9 cellular contexts compared by ENCODE assay signal in the genomic region with DNA sequence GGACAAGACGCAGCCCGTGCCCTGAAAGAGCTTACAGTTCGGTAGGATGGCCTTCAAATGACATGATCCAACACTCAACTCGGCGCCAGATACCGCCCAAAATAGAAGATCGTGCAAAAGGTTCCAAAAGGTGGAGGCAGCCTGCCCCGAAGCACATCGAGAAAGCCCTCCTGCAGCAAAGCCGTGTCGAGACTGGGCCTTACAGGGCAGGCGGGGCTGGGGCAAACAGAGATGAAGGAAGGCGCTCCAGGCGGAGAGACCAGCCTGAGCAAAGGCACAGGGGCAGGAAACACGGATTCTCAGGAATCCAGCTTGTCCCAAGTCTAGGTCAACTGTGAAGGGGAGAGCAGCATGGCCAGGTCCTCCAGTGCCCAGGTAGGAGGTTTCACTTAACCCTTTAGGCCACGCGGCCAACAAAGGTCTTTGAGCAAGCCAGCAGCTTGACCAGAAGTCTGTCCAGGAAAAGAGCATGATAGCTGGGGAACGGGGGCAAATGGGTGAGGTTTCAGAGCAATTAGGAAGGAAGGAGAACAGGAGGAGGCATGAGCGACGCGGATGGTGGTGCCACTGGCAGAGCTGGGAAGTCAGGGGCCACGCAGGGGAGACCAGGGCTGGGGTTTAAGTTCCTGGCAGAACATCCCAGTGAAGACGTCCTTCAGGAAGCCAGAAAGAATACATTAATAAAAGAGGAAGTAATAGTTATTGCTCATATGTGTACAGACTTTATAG. TPM values are rescaled to one million over a fixed set of nuclear protein-coding genes. Genes with fewer than 3 reads are reported as not detected.
DNase-seq lines count a peak whose midpoint lies in the region; ATAC-seq and TF ChIP-seq lines count a peak whose summit lies in the region.
"Had no signal": no experiment of that assay in that cellular context is flagged by ENCODE, and none has a peak within 500 bp of the region (broad histone marks: within the 10 kb centered on the region; RNA-seq: fewer than 3 reads in every experiment).

No MANE protein-coding gene starts in this region.

- TF ChIP-seq POLR2A in heart left ventricle (IDR thresholded peaks at IDR 0.05) = no peak

- WGBS in heart left ventricle, 4 donors = 48 to 51% (median 50%) methylated on average over 22 to 23 of the region's 23 CpGs

- H3K4me3 ChIP-seq in heart left ventricle = peak overlapping the region in 6 of 12 donors; percentile 49 to 60 (median 51)
- H3K4me3 ChIP-seq in upper lobe of right lung = peak overlapping the region; percentile 56

- intact Hi-C loops in heart left ventricle (cut with DNase I) = loop anchor here in 7 of 10 donors (2.0 to 10.0 kb wide), 10 partner anchors 263 to 1063 kb away; no protein-coding TSS in a partner anchor
- intact Hi-C loops in cardiac septum (cut with DNase I) = no loop called here
- intact Hi-C loops in upper lobe of right lung (cut with DNase I) = no loop called here

- H3K27ac ChIP-seq in heart left ventricle (peak overlapping the region in 11 of 12 donors; percentile 30 to 87 (median 77)), VCaP (peak overlapping the region; percentile 82; the same call in 1 of the 2 replicates), upper lobe of right lung (peak overlapping the region; percentile 86)

- H3K36me3 ChIP-seq in heart left ventricle = no peaks in the 10 kb centered on the region
- H3K36me3 ChIP-seq in upper lobe of right lung = no peaks in the 10 kb centered on the region

- H3K9me3 ChIP-seq in heart left ventricle = no peaks in the 10 kb centered on the region
- H3K9me3 ChIP-seq in upper lobe of right lung = no peaks in the 10 kb centered on the region

- H3K27me3 ChIP-seq in heart left ventricle = no peaks in the 10 kb centered on the region
- H3K27me3 ChIP-seq in upper lobe of right lung = no peaks in the 10 kb centered on the region

- ATAC-seq in heart left ventricle (no peak), upper lobe of right lung (no peak), HG02642 (IDR thresholded peaks at IDR 0.05; ENCODE audit: poor library complexity, unreplicated experiment) (no peak)

- DNase-seq in heart left ventricle (peak in 3 of 5 donors; percentile 23 to 63 (median 27)), cardiac septum (ENCODE audit: low spot score) (no peak), iPS-NIHi7 (ENCODE audit: extremely low spot score) (peak; percentile 28), upper lobe of right lung (no peak), amygdala (lab: John Stamatoyannopoulos, UW) (no peak), NCI-H1092 treated with DMSO at 0.1 percent for 48 hours (lab: John Stamatoyannopoulos, UW) (no peak)

- peaks cover 0 to 37% (median 14%) of the 10 kb centered on the region in 12 donors for H3K4me1 ChIP-seq in heart left ventricle
- H3K4me1 ChIP-seq in upper lobe of right lung = peaks cover 24% of the 10 kb centered on the region

- TF ChIP-seq CTCF in heart left ventricle (IDR thresholded peaks at IDR 0.05) (peak in 4 of 12 donors; percentile 0 to 5 (median 2)), VCaP (conservative IDR thresholded peaks at IDR 0.05) (peak; percentile 56), upper lobe of right lung (IDR thresholded peaks at IDR 0.05) (no peak)

RNA-seq across cellular contexts. Expression of gene EIF1, which starts 21.2 kb away (rescaled TPM):
- total RNA-seq in heart left ventricle (1,000 to 10,000 TPM in 6 of 9 donors, 100 to 1,000 TPM in 3; 402 to 1,338 (median 1,177) TPM), cardiac septum (1,014 TPM), upper lobe of right lung (974 TPM)
- 1,000 to 10,000 TPM in 1 of 2 donors, 100 to 1,000 TPM in 1; 911 to 1,001 TPM for polyA plus RNA-seq in heart left ventricle

RNA-seq across cellular contexts. Expression of gene KRT17, which starts 43.1 kb away (rescaled TPM):
- total RNA-seq in heart left ventricle = under 1 TPM in 1 of 9 donors, not detected in 8; 0.60 TPM
- not detected for polyA plus RNA-seq in heart left ventricle
- total RNA-seq in cardiac septum = not detected
- 5.9 TPM for total RNA-seq in upper lobe of right lung

RNA-seq across cellular contexts. Expression of gene GAST, which starts 44.7 kb away (rescaled TPM):
- total RNA-seq in heart left ventricle (not detected), cardiac septum (not detected), upper lobe of right lung (not detected)
- polyA plus RNA-seq in heart left ventricle = not detected
- total RNA-seq: aorta had no signal
- polyA plus RNA-seq: aorta had no signal

RNA-seq across cellular contexts. Expression of gene KRT16, which starts 54.9 kb away (rescaled TPM):
- total RNA-seq in heart left ventricle (not detected), cardiac septum (not detected), upper lobe of right lung (not detected)
- under 1 TPM in 1 of 2 donors, not detected in 1; 0.06 TPM for polyA plus RNA-seq in heart left ventricle

Comparison
In these comparisons a context has a peak if more than half of its experiments do, and no peak if none do; other contexts are left out.
1. DNase-seq: peak in heart left ventricle (3 of 5) and iPS-NIHi7 (single experiment); none in cardiac septum (single experiment), upper lobe of right lung (single experiment), amygdala (0 of 56) and NCI-H1092 treated with DMSO at 0.1 percent for 48 hours (single experiment).
2. intact Hi-C loops: an anchor here in heart left ventricle (2.0 to 10.0 kb wide); none called in cardiac septum and upper lobe of right lung.
3. Peak in every context shown above with its lines, with median percentiles within 50 percentile points of each other: H3K27ac ChIP-seq.